Comparison of ENCODE assay signal across 13 cellular contexts in the genomic region with DNA sequence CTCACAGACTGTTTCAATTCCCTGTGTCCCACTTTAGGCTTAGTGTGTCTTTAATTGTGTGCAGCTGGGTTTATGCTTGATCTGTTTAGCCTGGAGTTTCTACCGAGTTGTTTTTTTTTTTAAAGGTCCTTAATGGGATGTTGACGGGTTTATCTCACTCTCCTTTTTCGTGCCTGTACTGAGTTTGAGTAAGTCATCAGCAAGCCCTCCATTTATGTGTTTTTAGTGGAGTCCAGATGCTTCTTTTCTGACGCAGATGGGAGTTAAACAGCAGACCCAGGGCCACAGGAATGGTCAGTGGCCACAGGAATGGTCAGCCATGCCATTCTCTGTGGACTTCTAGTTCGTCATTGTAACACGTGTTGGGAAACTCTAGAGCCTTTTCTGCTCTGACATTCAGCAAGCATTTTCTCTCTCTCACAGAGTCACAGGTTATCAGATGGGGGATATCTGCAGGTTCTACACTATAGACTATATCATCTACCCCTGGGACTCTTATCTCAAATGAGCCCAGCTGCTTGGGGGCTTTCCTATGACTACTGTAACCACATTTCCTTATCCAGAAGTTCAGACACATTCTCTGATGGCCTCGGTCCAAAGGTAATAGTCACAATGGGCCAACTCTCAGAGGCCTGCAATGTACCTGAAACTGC.
DNase-seq lines count a peak whose midpoint lies in the region; ATAC-seq and TF ChIP-seq lines count a peak whose summit lies in the region.
"Had no signal": no experiment of that assay in that cellular context is flagged by ENCODE, and none has a peak within 500 bp of the region (broad histone marks: within the 10 kb centered on the region; RNA-seq: fewer than 3 reads in every experiment).

No MANE protein-coding gene starts in this region.

- H3K9me3 ChIP-seq in CD4-positive, alpha-beta T cell (ENCODE audit: control insufficient read depth, low read length): no peaks in the 10 kb centered on the region

- no peaks in the 10 kb centered on the region for H3K36me3 Mint-ChIP-seq in CD4-positive, alpha-beta T cell (ENCODE audit: low read depth)
- H3K36me3 Mint-ChIP-seq: activated naive CD8-positive, alpha-beta T cell treated with anti-CD3 and anti-CD28 coated beads for 36 hours had no signal

- peak overlapping the region in 7 of 59 donors; percentile 14 to 48 (median 21) for H3K27ac ChIP-seq in dorsolateral prefrontal cortex
- H3K27ac ChIP-seq in CD4-positive, alpha-beta T cell (ENCODE audit: low read depth, low read length): no peak overlapping the region
- H3K27ac ChIP-seq: neural progenitor cell had no signal

- DNase-seq in AG08395 (ENCODE audit: low spot score) (peak; percentile 92), HT1080 (ENCODE audit: low read depth) (peak; percentile 31), cardiac fibroblast (ENCODE audit: low read depth in 2 of 2) (peak; percentile 94 to 96), lung microvascular endothelial cell (ENCODE audit: low read depth in 2 of 2) (peak; percentile 52 to 84), HK-2 (ENCODE audit: unreplicated experiment) (no peak), dorsolateral prefrontal cortex (no peak)
- no peak for DNase-seq in CD4-positive, alpha-beta T cell
- DNase-seq: activated CD4-positive, CD25-positive, alpha-beta regulatory T cell treated with anti-CD3 and anti-CD28 coated beads, Interleukin-2, amount 50 U/mL, for 72 hours; activated naive CD8-positive, alpha-beta T cell treated with anti-CD3 and anti-CD28 coated beads for 36 hours; hypothalamus; NK-92 treated with Interleukin-12 subunit alpha and Interleukin-12 subunit beta, amount 100 ng/mL, for 24 hours had no signal

- H3K4me3 Mint-ChIP-seq in CD4-positive, alpha-beta T cell: no peak overlapping the region
- H3K4me3 Mint-ChIP-seq: activated naive CD8-positive, alpha-beta T cell treated with anti-CD3 and anti-CD28 coated beads for 36 hours; neural progenitor cell had no signal

- H3K9me3 Mint-ChIP-seq in CD4-positive, alpha-beta T cell: peaks cover 7% of the 10 kb centered on the region

- TF ChIP-seq CTCF in cardiac fibroblast (IDR thresholded peaks at IDR 0.05; ENCODE audit: low read depth, low read length): no peak
- no peak for TF ChIP-seq CTCF in dorsolateral prefrontal cortex (IDR thresholded peaks at IDR 0.05 in 54 of 56, conservative IDR thresholded peaks at IDR 0.05 in 2 of 56; ENCODE audit: low read depth in 1 of 56, partially characterized antibody in 56 of 56)
- no peak for TF ChIP-seq CTCF in CD4-positive, alpha-beta T cell (IDR thresholded peaks at IDR 0.05)

- no peak for ATAC-seq in GM19395 (IDR thresholded peaks at IDR 0.05; ENCODE audit: unreplicated experiment)
- no peak for ATAC-seq in CD4-positive, alpha-beta T cell (ENCODE audit: poor library complexity)

- intact Hi-C loops in dorsolateral prefrontal cortex (cut with DNase I): no loop called here
- intact Hi-C loops in CD4-positive, alpha-beta T cell (cut with DNase I, micrococcal nuclease): no loop called here

- POLR2A ChIA-PET in CD4-positive, alpha-beta T cell (lab: Charles Lee): no interaction called here

- H3K27me3 ChIP-seq in dorsolateral prefrontal cortex: no peaks in the 10 kb centered on the region
- no peaks in the 10 kb centered on the region for H3K27me3 ChIP-seq in CD4-positive, alpha-beta T cell (ENCODE audit: control insufficient read depth, insufficient read depth, low read length)
- H3K27me3 ChIP-seq: neural progenitor cell had no signal

- CTCF ChIA-PET in CD4-positive, alpha-beta T cell (lab: Charles Lee): no interaction called here

- H3K4me3 ChIP-seq in cardiac fibroblast (replicated peaks in 1 of 2; ENCODE audit: low read depth in 2 of 2, low read length in 2 of 2) (no peak overlapping the region), dorsolateral prefrontal cortex (no peak overlapping the region)
- H3K4me3 ChIP-seq: neural progenitor cell had no signal

- H3K27me3 Mint-ChIP-seq in CD4-positive, alpha-beta T cell: no peaks in the 10 kb centered on the region
- H3K27me3 Mint-ChIP-seq: activated naive CD8-positive, alpha-beta T cell treated with anti-CD3 and anti-CD28 coated beads for 36 hours had no signal

- H3K4me1 Mint-ChIP-seq in CD4-positive, alpha-beta T cell (ENCODE audit: low read depth): no peaks in the 10 kb centered on the region
- H3K4me1 Mint-ChIP-seq: activated naive CD8-positive, alpha-beta T cell treated with anti-CD3 and anti-CD28 coated beads for 36 hours had no signal

- H3K27ac Mint-ChIP-seq in CD4-positive, alpha-beta T cell: no peak overlapping the region
- H3K27ac Mint-ChIP-seq: activated naive CD8-positive, alpha-beta T cell treated with anti-CD3 and anti-CD28 coated beads for 36 hours; neural progenitor cell had no signal

Comparison
In these comparisons a context has a peak if more than half of its experiments do, and no peak if none do; other contexts are left out.
1. DNase-seq: peak in AG08395 (single experiment), HT1080 (single experiment), cardiac fibroblast (2 of 2) and lung microvascular endothelial cell (2 of 2); none in HK-2 (single experiment), dorsolateral prefrontal cortex (0 of 10) and CD4-positive, alpha-beta T cell (0 of 10).